8 cellular contexts compared by ENCODE assay signal in the genomic region with DNA sequence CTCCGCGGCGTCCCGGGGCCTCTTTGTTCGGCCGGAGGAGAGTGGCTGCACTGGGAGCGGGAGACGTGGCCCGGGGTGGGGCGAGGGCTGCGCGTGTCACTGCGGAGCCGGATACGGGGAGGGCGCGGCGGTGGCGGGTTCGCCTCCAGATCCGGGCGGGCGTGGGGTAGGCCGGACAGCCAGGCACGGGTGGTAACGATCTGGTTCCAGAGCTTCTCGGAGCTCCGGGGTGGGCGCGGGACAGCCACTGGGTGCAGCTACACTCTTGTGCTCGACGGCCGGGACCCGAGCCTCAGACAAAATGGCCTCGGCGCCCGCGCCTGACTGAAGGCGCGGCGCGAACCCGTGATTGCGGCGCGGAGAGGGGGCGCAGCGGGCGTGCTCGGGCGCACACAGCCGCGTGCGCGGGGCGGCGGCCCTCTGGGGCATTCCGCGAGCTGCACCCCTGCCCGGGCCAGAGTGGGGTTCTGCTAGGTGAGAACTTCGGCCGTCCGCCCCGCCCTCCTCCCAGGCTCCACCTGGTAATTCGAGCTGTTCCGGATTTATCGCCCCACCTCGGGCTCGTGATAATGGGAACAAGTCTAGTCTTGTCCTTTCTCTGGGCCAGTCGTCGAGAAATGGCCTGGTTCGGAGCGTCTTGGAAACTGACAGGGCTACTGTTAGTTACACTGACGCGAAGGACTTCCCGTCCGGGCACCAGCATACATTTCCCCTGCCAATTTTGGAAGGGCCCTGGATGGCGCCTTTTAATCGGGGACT. TPM values are rescaled to one million over a fixed set of nuclear protein-coding genes. Genes with fewer than 3 reads are reported as not detected.
DNase-seq lines count a peak whose midpoint lies in the region; ATAC-seq and TF ChIP-seq lines count a peak whose summit lies in the region.

No MANE protein-coding gene starts in this region.

- H3K9me3 ChIP-seq in neural progenitor cell (ENCODE audit: low read depth), result no peaks in the 10 kb centered on the region

- H3K27me3 ChIP-seq in foreskin keratinocyte (no peaks in the 10 kb centered on the region), neural progenitor cell (no peaks in the 10 kb centered on the region)

- DNase-seq in DMS79 treated with DMSO at 0.1 percent for 48 hours (lab: John Stamatoyannopoulos, UW) (peak; percentile 86), RPMI8226 (peak; percentile 84), activated gamma-delta T cell (lab: John Stamatoyannopoulos, UW) (peak; percentile 65), foreskin keratinocyte (peak; percentile 82 to 92), neural progenitor cell (ENCODE audit: low spot score) (peak; percentile 82), substantia nigra (lab: John Stamatoyannopoulos, UW) (peak in 48 of 49 donors; percentile 27 to 86 (median 65))

- peak overlapping the region; percentile 95 for H3K4me3 ChIP-seq in neural progenitor cell

- H3K4me1 ChIP-seq in foreskin keratinocyte, result peaks cover 22% of the 10 kb centered on the region
- peaks cover 24% of the 10 kb centered on the region for H3K4me1 ChIP-seq in neural progenitor cell

- H3K79me2 ChIP-seq in neural progenitor cell (ENCODE audit: low read depth), result peaks cover 66% of the 10 kb centered on the region

- peak overlapping the region; percentile 99 for H3K9ac ChIP-seq in neural progenitor cell

- peaks cover 20% of the 10 kb centered on the region for H3K36me3 ChIP-seq in neural progenitor cell

- peaks cover 44% of the 10 kb centered on the region for H4K20me1 ChIP-seq in neural progenitor cell (ENCODE audit: low read depth)

- peak; percentile 49 for ATAC-seq in GM21529 (IDR thresholded peaks at IDR 0.05; ENCODE audit: unreplicated experiment)
- peak; percentile 73 for ATAC-seq in foreskin keratinocyte

- peaks cover 15% of the 10 kb centered on the region for H3K36me3 Mint-ChIP-seq in neural progenitor cell

- H2AFZ ChIP-seq in neural progenitor cell (replicated peaks), result no peak overlapping the region

- H3K27ac Mint-ChIP-seq in neural progenitor cell, result peak overlapping the region; percentile 87

- TF ChIP-seq CTCF in foreskin keratinocyte (conservative IDR thresholded peaks at IDR 0.05), result no peak
- TF ChIP-seq CTCF in neural progenitor cell (IDR thresholded peaks at IDR 0.05), result no peak

- TF ChIP-seq RAD21 in Ishikawa (IDR thresholded peaks at IDR 0.05; ENCODE audit: low read depth), result no peak

- no peak for TF ChIP-seq EP300 in Ishikawa (IDR thresholded peaks at IDR 0.05; ENCODE audit: borderline replicate concordance)

- H3K4me3 Mint-ChIP-seq in neural progenitor cell, result peak overlapping the region; percentile 98

- H3K27me3 Mint-ChIP-seq in neural progenitor cell (ENCODE audit: insufficient read depth, low read depth), result no peaks in the 10 kb centered on the region

- H3K27ac ChIP-seq in foreskin keratinocyte (peak overlapping the region; percentile 93), neural progenitor cell (peak overlapping the region; percentile 98), substantia nigra (ENCODE audit: low read depth, low read length, poor library complexity, severe bottlenecking) (peak overlapping the region; percentile 92)

- peak overlapping the region; percentile 82 for H3K4me2 ChIP-seq in neural progenitor cell

- peaks cover 27% of the 10 kb centered on the region for H3F3A ChIP-seq in neural progenitor cell (ENCODE audit: low read depth)

- no peaks in the 10 kb centered on the region for H3K9me3 Mint-ChIP-seq in neural progenitor cell

- H3K4me1 Mint-ChIP-seq in neural progenitor cell, result peaks cover 27% of the 10 kb centered on the region

TF ChIP-seq in Ishikawa, 13 proteins besides CTCF, POLR2A, EP300 and RAD21:
- TF ChIP-seq TCF12 (IDR thresholded peaks at IDR 0.05; ENCODE audit: low read depth) (0 out of 2 replicates have a peak, but pooled peaks have one; percentile 35), FOXM1 (IDR thresholded peaks at IDR 0.05; ENCODE audit: borderline replicate concordance, low read depth) (no peak), NFIC (IDR thresholded peaks at IDR 0.05) (no peak), CEBPB (IDR thresholded peaks at IDR 0.05) (no peak), TAF1 (IDR thresholded peaks at IDR 0.05; ENCODE audit: low read depth) (peak; percentile 77), CREB1 (IDR thresholded peaks at IDR 0.05; ENCODE audit: low read depth) (no peak), EGR1 (IDR thresholded peaks at IDR 0.05) (no peak), YY1 (IDR thresholded peaks at IDR 0.05; ENCODE audit: low read depth) (peak; percentile 11; the same call in 1 of the 2 replicates), TEAD4 (IDR thresholded peaks at IDR 0.05) (0 out of 2 replicates have a peak, but pooled peaks have one; percentile 16), ZBTB7A (IDR thresholded peaks at IDR 0.05; ENCODE audit: low read depth) (no peak)
- TF ChIP-seq, protein P1, sequence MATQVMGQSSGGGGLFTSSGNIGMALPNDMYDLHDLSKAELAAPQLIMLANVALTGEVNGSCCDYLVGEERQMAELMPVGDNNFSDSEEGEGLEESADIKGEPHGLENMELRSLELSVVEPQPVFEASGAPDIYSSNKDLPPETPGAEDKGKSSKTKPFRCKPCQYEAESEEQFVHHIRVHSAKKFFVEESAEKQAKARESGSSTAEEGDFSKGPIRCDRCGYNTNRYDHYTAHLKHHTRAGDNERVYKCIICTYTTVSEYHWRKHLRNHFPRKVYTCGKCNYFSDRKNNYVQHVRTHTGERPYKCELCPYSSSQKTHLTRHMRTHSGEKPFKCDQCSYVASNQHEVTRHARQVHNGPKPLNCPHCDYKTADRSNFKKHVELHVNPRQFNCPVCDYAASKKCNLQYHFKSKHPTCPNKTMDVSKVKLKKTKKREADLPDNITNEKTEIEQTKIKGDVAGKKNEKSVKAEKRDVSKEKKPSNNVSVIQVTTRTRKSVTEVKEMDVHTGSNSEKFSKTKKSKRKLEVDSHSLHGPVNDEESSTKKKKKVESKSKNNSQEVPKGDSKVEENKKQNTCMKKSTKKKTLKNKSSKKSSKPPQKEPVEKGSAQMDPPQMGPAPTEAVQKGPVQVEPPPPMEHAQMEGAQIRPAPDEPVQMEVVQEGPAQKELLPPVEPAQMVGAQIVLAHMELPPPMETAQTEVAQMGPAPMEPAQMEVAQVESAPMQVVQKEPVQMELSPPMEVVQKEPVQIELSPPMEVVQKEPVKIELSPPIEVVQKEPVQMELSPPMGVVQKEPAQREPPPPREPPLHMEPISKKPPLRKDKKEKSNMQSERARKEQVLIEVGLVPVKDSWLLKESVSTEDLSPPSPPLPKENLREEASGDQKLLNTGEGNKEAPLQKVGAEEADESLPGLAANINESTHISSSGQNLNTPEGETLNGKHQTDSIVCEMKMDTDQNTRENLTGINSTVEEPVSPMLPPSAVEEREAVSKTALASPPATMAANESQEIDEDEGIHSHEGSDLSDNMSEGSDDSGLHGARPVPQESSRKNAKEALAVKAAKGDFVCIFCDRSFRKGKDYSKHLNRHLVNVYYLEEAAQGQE (IDR thresholded peaks at IDR 0.05; ENCODE audit: low read depth), result no peak
- TF ChIP-seq, protein P2, sequence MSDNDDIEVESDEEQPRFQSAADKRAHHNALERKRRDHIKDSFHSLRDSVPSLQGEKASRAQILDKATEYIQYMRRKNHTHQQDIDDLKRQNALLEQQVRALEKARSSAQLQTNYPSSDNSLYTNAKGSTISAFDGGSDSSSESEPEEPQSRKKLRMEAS (IDR thresholded peaks at IDR 0.05), result peak; percentile 83
- TF ChIP-seq, protein P3, sequence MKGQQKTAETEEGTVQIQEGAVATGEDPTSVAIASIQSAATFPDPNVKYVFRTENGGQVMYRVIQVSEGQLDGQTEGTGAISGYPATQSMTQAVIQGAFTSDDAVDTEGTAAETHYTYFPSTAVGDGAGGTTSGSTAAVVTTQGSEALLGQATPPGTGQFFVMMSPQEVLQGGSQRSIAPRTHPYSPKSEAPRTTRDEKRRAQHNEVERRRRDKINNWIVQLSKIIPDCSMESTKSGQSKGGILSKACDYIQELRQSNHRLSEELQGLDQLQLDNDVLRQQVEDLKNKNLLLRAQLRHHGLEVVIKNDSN (IDR thresholded peaks at IDR 0.05), result peak; percentile 8; the same call in 1 of the 2 replicates
TF ChIP-seq in Ishikawa: peak in this region for 6.

RNA-seq across cellular contexts. Expression of a gene that starts 1.0 kb away (rescaled TPM):
- total RNA-seq in foreskin keratinocyte, result 77.0 and 78.5 TPM in 2 replicates
- 39.6 and 48.9 TPM in 2 replicates for polyA plus RNA-seq in foreskin keratinocyte
- 13.8 and 31.3 TPM in 2 replicates for total RNA-seq in neural progenitor cell (ENCODE audit: low replicate concordance)

Comparison
In these comparisons a context has a peak if more than half of its experiments do, and no peak if none do; other contexts are left out.
1. Peak in every context shown above with its lines: DNase-seq, ATAC-seq, H3K4me3 ChIP-seq and H3K27ac ChIP-seq.